Comparison of ENCODE assay signal across 1 cellular context in genomic region chr11:71787014-71787823, GRCh38.
TF ChIP-seq lines count a peak whose summit lies in the region.

No MANE protein-coding gene starts in this region.

TF ChIP-seq in H1, 55 proteins besides CTCF, POLR2A, EP300 and RAD21 (continued from another document):
- TF ChIP-seq RFX5 (IDR thresholded peaks at IDR 0.05; ENCODE audit: borderline replicate concordance, low read depth, low read length) (no peak), YY1 (IDR thresholded peaks at IDR 0.05; ENCODE audit: low read depth, low read length) (peak; percentile 79; the same call in 1 of the 2 replicates), PHF8 (conservative IDR thresholded peaks at IDR 0.05; ENCODE audit: low read depth, low read length) (peak; percentile 78), TAF1 (IDR thresholded peaks at IDR 0.05; ENCODE audit: low read depth, low read length) (peak; percentile 77), MAX (IDR thresholded peaks at IDR 0.05) (peak; percentile 20; the same call in 1 of the 2 replicates), HDAC6 (IDR thresholded peaks at IDR 0.05; ENCODE audit: low read depth, low read length) (no peak), TBP (IDR thresholded peaks at IDR 0.05; ENCODE audit: low read depth, low read length) (peak; percentile 62; the same call in 1 of the 2 replicates), POLR2AphosphoS5 (IDR thresholded peaks at IDR 0.05; ENCODE audit: low read depth, low read length) (peak; percentile 71; the same call in 1 of the 2 replicates)
